In the genomic region with DNA sequence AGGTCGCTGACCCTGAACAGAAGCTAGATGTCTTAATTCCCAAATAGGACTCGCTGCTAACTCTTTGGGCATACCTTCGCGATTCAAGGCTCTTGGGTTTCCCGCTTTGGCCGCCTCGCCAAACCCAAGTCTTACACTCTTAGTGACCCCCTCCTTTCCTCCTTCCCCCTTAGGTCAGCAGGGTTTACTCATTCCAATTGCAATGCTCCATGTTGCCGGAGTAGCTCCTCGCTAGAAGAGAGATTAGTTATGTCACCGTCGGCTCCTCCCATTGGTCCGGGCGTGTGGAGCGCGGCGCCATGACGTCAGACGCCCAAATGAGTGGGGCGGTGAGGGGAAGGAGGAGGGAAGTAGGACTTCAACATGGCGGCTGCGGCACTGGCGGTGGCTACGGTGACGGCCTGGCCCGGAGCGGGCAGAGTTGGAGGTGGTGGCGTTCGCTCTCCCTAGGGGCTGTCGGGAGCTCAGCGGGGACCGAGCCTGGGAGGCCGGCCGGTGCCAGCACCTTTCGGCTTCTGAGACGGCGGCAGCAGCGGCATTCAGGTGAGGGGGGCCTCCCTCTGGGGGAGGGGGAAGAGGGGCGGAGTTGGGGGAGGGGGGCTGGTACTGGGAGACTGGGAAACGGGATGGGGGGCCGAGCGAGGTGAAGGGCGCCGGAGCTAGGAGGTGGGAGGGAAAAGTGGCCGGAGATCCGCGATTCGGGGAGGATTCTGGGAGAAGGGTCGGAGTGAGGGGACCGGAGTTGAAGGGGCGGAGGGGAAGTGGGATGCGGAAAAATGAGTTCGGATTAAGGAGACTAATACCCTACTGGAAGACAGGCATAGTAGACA, we compare ENCODE assay signal across 8 cellular contexts. TPM values are rescaled to one million over a fixed set of nuclear protein-coding genes. Genes with fewer than 3 reads are reported as not detected.
DNase-seq lines count a peak whose midpoint lies in the region; ATAC-seq and TF ChIP-seq lines count a peak whose summit lies in the region.

UBAP1 (plus strand) TSS at position 346 of the 830 bp plus-strand sequence. CDS start 41,872 bp downstream, outside the sequence.

- intact Hi-C loops in activated CD4-positive, alpha-beta T cell treated with anti-CD3 and anti-CD28 coated beads, Interleukin-2, amount 10 ng/mL, durations not matched to agents 24 days and 14 days (cut with micrococcal nuclease) = loop anchor here (1.0 to 5.0 kb wide), 6 partner anchors 53 to 362 kb away; partner anchors contain the start of genes DCAF12, KIF24, NUDT2 and UBAP2
- intact Hi-C loops in left colon (cut with DNase I, micrococcal nuclease) = no loop called here

- peaks cover 12% of the 10 kb centered on the region for H3K36me3 Mint-ChIP-seq in activated CD4-positive, alpha-beta T cell treated with anti-CD3 and anti-CD28 coated beads, Interleukin-2, amount 10 ng/mL, durations not matched to agents 24 days and 14 days (ENCODE audit: low read depth)

- peaks cover 5% of the 10 kb centered on the region; the same call in 1 of the 2 replicates for H3K4me1 ChIP-seq in BE2C

- H3K4me3 Mint-ChIP-seq in activated CD4-positive, alpha-beta T cell treated with anti-CD3 and anti-CD28 coated beads, Interleukin-2, amount 10 ng/mL, durations not matched to agents 24 days and 14 days = peak within 1 kb of the TSS; percentile 92

- ATAC-seq in HG03460 (IDR thresholded peaks at IDR 0.05; ENCODE audit: unreplicated experiment) = peak; percentile 100
- peak; percentile 99 for ATAC-seq in left colon

- H3K27me3 Mint-ChIP-seq in activated CD4-positive, alpha-beta T cell treated with anti-CD3 and anti-CD28 coated beads, Interleukin-2, amount 10 ng/mL, durations not matched to agents 24 days and 14 days = no peaks in the 10 kb centered on the region

- DNase-seq in BE2C = peak; percentile 97
- DNase-seq in GM19240 (ENCODE audit: insufficient read length, low spot score) = peak; percentile 87
- DNase-seq in NCI-H526 (lab: John Stamatoyannopoulos, UW) = peak; percentile 95 to 98
- DNase-seq in activated CD4-positive, alpha-beta T cell treated with anti-CD3 and anti-CD28 coated beads, Interleukin-2, amount 10 ng/mL, durations not matched to agents 24 days and 14 days = peak; percentile 99
- peak; percentile 99 for DNase-seq in coronary artery (ENCODE audit: low spot score)
- peak; percentile 97 for DNase-seq in left colon
- DNase-seq in stimulated activated CD4-positive, alpha-beta T cell treated with anti-CD3 and anti-CD28 coated beads, Interleukin-1b, Interleukin-23, amount 100 ng/mL, for 48 hours = peak; percentile 97

- H3K27ac Mint-ChIP-seq in activated CD4-positive, alpha-beta T cell treated with anti-CD3 and anti-CD28 coated beads, Interleukin-2, amount 10 ng/mL, durations not matched to agents 24 days and 14 days = peak within 1 kb of the TSS; percentile 96

- H3K9me3 ChIP-seq in BE2C = no peaks in the 10 kb centered on the region

- peak within 1 kb of the TSS; percentile 67 for H3K4me3 ChIP-seq in BE2C (ENCODE audit: low read depth, low read length)
- peak within 1 kb of the TSS; percentile 91 for H3K4me3 ChIP-seq in coronary artery

- peaks cover 2% of the 10 kb centered on the region for H3K36me3 ChIP-seq in BE2C

- no peak for TF ChIP-seq CTCF in BE2C (IDR thresholded peaks at IDR 0.05; ENCODE audit: low read depth, low read length)
- TF ChIP-seq CTCF in coronary artery (IDR thresholded peaks at IDR 0.05) = no peak

- H3K27me3 ChIP-seq in BE2C = no peaks in the 10 kb centered on the region

- H3K27ac ChIP-seq in coronary artery = peak within 1 kb of the TSS; percentile 95 to 97

- H3K9me3 Mint-ChIP-seq in activated CD4-positive, alpha-beta T cell treated with anti-CD3 and anti-CD28 coated beads, Interleukin-2, amount 10 ng/mL, durations not matched to agents 24 days and 14 days = no peaks in the 10 kb centered on the region

- H3K4me1 Mint-ChIP-seq in activated CD4-positive, alpha-beta T cell treated with anti-CD3 and anti-CD28 coated beads, Interleukin-2, amount 10 ng/mL, durations not matched to agents 24 days and 14 days = peaks cover 17% of the 10 kb centered on the region

RNA-seq across cellular contexts. Expression of gene UBAP1, which starts in this region (rescaled TPM):
- 40.0 TPM for polyA plus RNA-seq in BE2C (2012; ENCODE audit: insufficient read depth, insufficient read length, low read depth)
- total RNA-seq in activated CD4-positive, alpha-beta T cell treated with anti-CD3 and anti-CD28 coated beads, Interleukin-2, amount 10 ng/mL, durations not matched to agents 24 days and 14 days = 30.9 and 32.5 TPM in 2 replicates
- 10 to 100 TPM; 34.3 to 43.3 TPM for total RNA-seq in left colon

Comparison
In these comparisons a context has a peak if more than half of its experiments do, and no peak if none do; other contexts are left out.
1. Peak in every context shown above with its lines: DNase-seq, ATAC-seq, H3K4me3 ChIP-seq and H3K27ac ChIP-seq.